ENCODE assay signal across 13 cellular contexts in genomic region chr16:48720266-48720665, GRCh38.
A peak's percentile ranks its signal among the peaks of the same experiment; 100 is the strongest.
DNase-seq lines count a peak whose midpoint lies in the region; ATAC-seq and TF ChIP-seq lines count a peak whose summit lies in the region.
"Had no signal": no experiment of that assay in that cellular context is flagged by ENCODE, and none has a peak within 500 bp of the region (broad histone marks: within the 10 kb centered on the region; RNA-seq: fewer than 3 reads in every experiment).

No MANE protein-coding gene starts in this region.

- peaks cover 23% of the 10 kb centered on the region for H3K27me3 Mint-ChIP-seq in endodermal cell (ENCODE audit: insufficient read depth)

- TF ChIP-seq CTCF in GM20000 (IDR thresholded peaks at IDR 0.05; ENCODE audit: extremely low read depth, missing control alignments) (no peak), PC-3 (conservative IDR thresholded peaks at IDR 0.05; ENCODE audit: low read depth, low read length) (no peak), endodermal cell (conservative IDR thresholded peaks at IDR 0.05) (no peak), Peyer's patch (IDR thresholded peaks at IDR 0.05) (no peak)

- BruUV-seq in PC-3 (replicated peaks; lab: Mats Ljungman, UMichigan), result no TSS peak

- intact Hi-C loops in PC-3 (cut with micrococcal nuclease), result no loop called here

- H3K4me3 ChIP-seq in PC-3 (ENCODE audit: low read length) (no peak overlapping the region), endodermal cell (ENCODE audit: low read length) (no peak overlapping the region), Peyer's patch (no peak overlapping the region)
- H3K4me3 ChIP-seq: tibial artery had no signal

- H3K9ac ChIP-seq in PC-3 (ENCODE audit: low read length) (no peak overlapping the region), endodermal cell (ENCODE audit: extremely low read depth, low read length, poor library complexity, severe bottlenecking) (no peak overlapping the region)

- WGBS in endodermal cell (ENCODE audit: insufficient coverage in 1 of 2, insufficient read length in 1 of 2), 2 experiments, result 30 to 31% methylated on average over 4 to 9 of the region's 9 CpGs

- H3K27ac ChIP-seq in PC-3 (ENCODE audit: low read length) (no peak overlapping the region), endodermal cell (ENCODE audit: low read depth, low read length) (no peak overlapping the region), Peyer's patch (no peak overlapping the region)
- H3K27ac ChIP-seq: tibial artery had no signal

- no peak for TF ChIP-seq POLR2A in Peyer's patch (IDR thresholded peaks at IDR 0.05)

- POLR2A ChIA-PET in PC-3 (lab: Charles Lee; ENCODE audit: unreplicated experiment), result no interaction called here

- no peak overlapping the region for H3K4me2 ChIP-seq in PC-3 (ENCODE audit: low read length)

- H3K4me3 Mint-ChIP-seq in endodermal cell, result no peak overlapping the region
- H3K4me3 Mint-ChIP-seq: B cell had no signal

- no peaks in the 10 kb centered on the region for H3K9me2 ChIP-seq in PC-3 (replicated peaks; ENCODE audit: low read length)

- H3F3A ChIP-seq in PC-3 (ENCODE audit: low read length, unreplicated experiment), result no peaks in the 10 kb centered on the region

- DNase-seq in A172 (ENCODE audit: low spot score) (peak; percentile 14), GM20000 (ENCODE audit: low spot score) (peak; percentile 10), PC-3 (peak; percentile 36), endodermal cell (peak; percentile 89), 8988T (no peak), Peyer's patch (no peak), NCI-H748 treated with DMSO at 0.1 percent for 48 hours (lab: John Stamatoyannopoulos, UW) (no peak)
- DNase-seq in stimulated activated CD4-positive, alpha-beta T cell treated with anti-CD3 and anti-CD28 coated beads, Interleukin-15, amount 100 ng/mL, for 24 hours, result no peak
- DNase-seq: aorta, NCI-H1105 treated with DMSO at 0.1 percent for 48 hours, T-helper 2 cell, tibial artery had no signal

- H3K27me3 ChIP-seq in PC-3 (ENCODE audit: low read length) (no peaks in the 10 kb centered on the region), endodermal cell (ENCODE audit: control insufficient read depth, insufficient read depth, low read length, poor library complexity, severe bottlenecking) (no peaks in the 10 kb centered on the region), Peyer's patch (no peaks in the 10 kb centered on the region)
- H3K27me3 ChIP-seq: tibial artery had no signal

- H3K4me1 ChIP-seq in PC-3 (ENCODE audit: insufficient read depth, low read length) (no peaks in the 10 kb centered on the region), endodermal cell (ENCODE audit: control insufficient read depth, insufficient read depth, low read length) (no peaks in the 10 kb centered on the region), Peyer's patch (no peaks in the 10 kb centered on the region)
- H3K4me1 ChIP-seq: tibial artery had no signal

- no peaks in the 10 kb centered on the region for H3K36me3 Mint-ChIP-seq in endodermal cell (ENCODE audit: low read depth)

- no peaks in the 10 kb centered on the region for H3K79me2 ChIP-seq in PC-3 (ENCODE audit: low read length)

- H4K20me1 ChIP-seq in PC-3 (ENCODE audit: low read length), result no peaks in the 10 kb centered on the region

- H3K9me3 ChIP-seq in PC-3 (ENCODE audit: low read length), result no peaks in the 10 kb centered on the region
- H3K9me3 ChIP-seq in endodermal cell (ENCODE audit: control insufficient read depth, low read length), result no peaks in the 10 kb centered on the region
- no peaks in the 10 kb centered on the region for H3K9me3 ChIP-seq in Peyer's patch

- no peak overlapping the region for H2AFZ ChIP-seq in PC-3 (ENCODE audit: low read length)

- H3K36me3 ChIP-seq in PC-3 (ENCODE audit: low read depth, low read length) (no peaks in the 10 kb centered on the region), endodermal cell (ENCODE audit: control insufficient read depth, insufficient read depth, low read length) (no peaks in the 10 kb centered on the region), Peyer's patch (no peaks in the 10 kb centered on the region)
- H3K36me3 ChIP-seq: tibial artery had no signal

- no peak overlapping the region for H3K27ac Mint-ChIP-seq in endodermal cell
- H3K27ac Mint-ChIP-seq: B cell had no signal

- CTCF ChIA-PET in PC-3 (lab: Charles Lee), result no interaction called here

- no peaks in the 10 kb centered on the region for H3K4me1 Mint-ChIP-seq in endodermal cell
- H3K4me1 Mint-ChIP-seq: B cell had no signal

- ATAC-seq in PC-3, result no peak

- peaks cover 2% of the 10 kb centered on the region for H3K9me3 Mint-ChIP-seq in endodermal cell

Comparison
In these comparisons a context has a peak if more than half of its experiments do, and no peak if none do; other contexts are left out.
1. DNase-seq: peak in A172 (single experiment), GM20000 (single experiment), PC-3 (single experiment) and endodermal cell (single experiment); none in 8988T (single experiment), Peyer's patch (0 of 3), stimulated activated CD4-positive, alpha-beta T cell treated with anti-CD3 and anti-CD28 coated beads, Interleukin-15, amount 100 ng/mL, for 24 hours (single experiment) and NCI-H748 treated with DMSO at 0.1 percent for 48 hours (single experiment).